In the genomic region with DNA sequence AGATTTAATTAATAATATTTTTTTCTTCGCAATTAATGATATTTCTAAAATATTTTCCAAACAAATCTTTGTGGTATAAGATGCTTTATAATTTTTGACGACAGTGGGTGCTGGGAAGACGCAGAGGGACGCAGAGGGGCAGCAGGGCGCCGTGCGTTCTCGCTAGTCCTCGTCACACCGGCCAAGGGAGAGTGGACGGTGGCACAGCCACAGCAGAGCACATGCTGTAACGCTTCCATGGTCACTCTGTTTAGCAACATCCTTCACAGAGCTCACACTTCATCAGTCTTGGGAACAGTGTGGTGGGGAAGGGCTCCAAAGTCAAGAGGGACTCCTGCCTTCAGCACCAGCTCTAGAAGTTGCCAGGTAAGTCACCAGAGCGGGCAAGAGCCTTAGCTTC, we compare ENCODE assay signal across 20 cellular contexts.
A peak's percentile ranks its signal among the peaks of the same experiment; 100 is the strongest.
DNase-seq lines count a peak whose midpoint lies in the region; ATAC-seq and TF ChIP-seq lines count a peak whose summit lies in the region.
"Had no signal": no experiment of that assay in that cellular context is flagged by ENCODE, and none has a peak within 500 bp of the region (broad histone marks: within the 10 kb centered on the region; RNA-seq: fewer than 3 reads in every experiment).

No MANE protein-coding gene starts in this region.

- peak overlapping the region in 1 of 2 experiments; percentile 69 for H3K14ac ChIP-seq in mesenchymal stem cell (ENCODE audit: low read length in 2 of 2)

- H3K4me3 ChIP-seq in cardiac muscle cell (no peak overlapping the region), mesenchymal stem cell (ENCODE audit: insufficient read depth in 1 of 2, low read depth in 1 of 2, low read length in 2 of 2) (no peak overlapping the region), aorta (ENCODE audit: low read length in 2 of 2) (no peak overlapping the region)
- no peak overlapping the region for H3K4me3 ChIP-seq in naive thymus-derived CD4-positive, alpha-beta T cell (ENCODE audit: low read length)
- H3K4me3 ChIP-seq: BLaER1 had no signal

- peak overlapping the region in 1 of 2 experiments; percentile 29 for H3K23ac ChIP-seq in mesenchymal stem cell (ENCODE audit: low read length in 2 of 2)

- no peak overlapping the region for H2AK5ac ChIP-seq in mesenchymal stem cell (ENCODE audit: low read length, severe bottlenecking)

- peak overlapping the region; percentile 37 for H4K91ac ChIP-seq in mesenchymal stem cell (ENCODE audit: low read length)

- WGBS in mesenchymal stem cell, result 91% methylated on average over 11 of the region's 13 CpGs
- 72 to 75% methylated on average over 13 of the region's 13 CpGs for WGBS in aorta, 2 donors

- no peak overlapping the region for H4K8ac ChIP-seq in mesenchymal stem cell (ENCODE audit: low read length)

- no peak for DNase-seq in cardiac muscle cell (ENCODE audit: low read depth in 1 of 2, low spot score in 1 of 2)
- no peak for DNase-seq in Right ventricle myocardium superior
- DNase-seq in mesenchymal stem cell, result no peak
- peak; percentile 10 for DNase-seq in stimulated activated CD8-positive, alpha-beta memory T cell treated with anti-CD3 and anti-CD28 coated beads, Interleukin-4, amount 100 ng/mL, for 48 hours
- peak; percentile 27 to 38 for DNase-seq in aorta
- no peak for DNase-seq in activated CD8-positive, alpha-beta T cell treated with anti-CD3 and anti-CD28 coated beads, Interleukin-2, amount 10 ng/mL, durations not matched to agents 7 days and 5 days
- no peak for DNase-seq in activated effector memory CD4-positive, alpha-beta T cell treated with Interleukin-2 at 50 U/mL for 16 hours
- DNase-seq in naive thymus-derived CD4-positive, alpha-beta T cell, result no peak
- DNase-seq: Caco-2; CD4-positive, CD25-positive, alpha-beta regulatory T cell; CD8-positive, alpha-beta T cell; DMS153; DND-41; GOT3; H7; HCEC 1CT had no signal

- intact Hi-C loops in Right ventricle myocardium superior (cut with DNase I), result no loop called here
- intact Hi-C loops in aorta (cut with DNase I), result no loop called here
- intact Hi-C loops in naive thymus-derived CD4-positive, alpha-beta T cell (cut with micrococcal nuclease), result no loop called here

- H3K27ac Mint-ChIP-seq in activated CD8-positive, alpha-beta T cell treated with anti-CD3 and anti-CD28 coated beads, Interleukin-2, amount 10 ng/mL, durations not matched to agents 7 days and 5 days, result no peak overlapping the region
- no peak overlapping the region for H3K27ac Mint-ChIP-seq in naive thymus-derived CD4-positive, alpha-beta T cell
- H3K27ac Mint-ChIP-seq: B cell; CD4-positive, CD25-positive, alpha-beta regulatory T cell; CD8-positive, alpha-beta T cell had no signal

- H3K36me3 ChIP-seq in cardiac muscle cell (peaks cover 76% of the 10 kb centered on the region), mesenchymal stem cell (ENCODE audit: control insufficient read depth in 1 of 2, insufficient read depth in 2 of 2, low read depth in 1 of 2, low read length in 2 of 2) (peaks cover 71 to 74% of the 10 kb centered on the region in 2 experiments), aorta (ENCODE audit: control insufficient read depth in 1 of 2, insufficient read depth in 2 of 2, low read length in 1 of 2) (peaks cover 0 to 31% of the 10 kb centered on the region in 2 donors)
- H3K36me3 ChIP-seq in naive thymus-derived CD4-positive, alpha-beta T cell (ENCODE audit: control insufficient read depth in 2 of 3, insufficient read depth in 3 of 3, low read length in 3 of 3), result no peaks in the 10 kb centered on the region

- no peaks in the 10 kb centered on the region for H3K27me3 ChIP-seq in cardiac muscle cell
- no peaks in the 10 kb centered on the region for H3K27me3 ChIP-seq in mesenchymal stem cell (ENCODE audit: control insufficient read depth in 1 of 2, insufficient read depth in 1 of 2, low read length in 2 of 2)
- H3K27me3 ChIP-seq in aorta (ENCODE audit: control insufficient read depth in 1 of 2, insufficient read depth in 2 of 2, low read length in 1 of 2), result no peaks in the 10 kb centered on the region
- no peaks in the 10 kb centered on the region for H3K27me3 ChIP-seq in naive thymus-derived CD4-positive, alpha-beta T cell (ENCODE audit: control insufficient read depth in 2 of 2, insufficient read depth in 2 of 2, low read length in 2 of 2)
- H3K27me3 ChIP-seq: BLaER1 had no signal

- H2BK12ac ChIP-seq in mesenchymal stem cell (ENCODE audit: low read length in 2 of 2), result no peak overlapping the region

- no peak overlapping the region for H2BK5ac ChIP-seq in mesenchymal stem cell (ENCODE audit: low read depth, low read length, poor library complexity, severe bottlenecking)

- ATAC-seq in Right ventricle myocardium superior (ENCODE audit: poor library complexity), result no peak
- ATAC-seq in aorta (ENCODE audit: low FRiP score), result no peak
- no peak for ATAC-seq in activated CD8-positive, alpha-beta T cell treated with anti-CD3 and anti-CD28 coated beads, Interleukin-2, amount 10 ng/mL, durations not matched to agents 7 days and 5 days
- no peak for ATAC-seq in naive thymus-derived CD4-positive, alpha-beta T cell
- ATAC-seq: CD8-positive, alpha-beta T cell had no signal

- no peaks in the 10 kb centered on the region for H3K4me1 ChIP-seq in cardiac muscle cell (ENCODE audit: low read depth)
- no peaks in the 10 kb centered on the region for H3K4me1 ChIP-seq in mesenchymal stem cell (ENCODE audit: control insufficient read depth, insufficient read depth, low read depth, low read length)
- H3K4me1 ChIP-seq in aorta (ENCODE audit: control insufficient read depth in 1 of 2, insufficient read depth in 2 of 2, low read length in 2 of 2), result no peaks in the 10 kb centered on the region
- no peaks in the 10 kb centered on the region for H3K4me1 ChIP-seq in naive thymus-derived CD4-positive, alpha-beta T cell (ENCODE audit: control insufficient read depth in 2 of 2, insufficient read depth in 2 of 2, low read length in 2 of 2)
- H3K4me1 ChIP-seq: BLaER1, Caco-2 had no signal

- CTCF ChIA-PET in activated CD8-positive, alpha-beta T cell treated with anti-CD3 and anti-CD28 coated beads, Interleukin-2, amount 10 ng/mL, durations not matched to agents 7 days and 5 days (lab: Charles Lee), result no interaction called here
- CTCF ChIA-PET in naive thymus-derived CD4-positive, alpha-beta T cell (lab: Charles Lee), result no interaction called here

- no peak overlapping the region for H3K4me2 ChIP-seq in mesenchymal stem cell (ENCODE audit: low read length, poor library complexity, severe bottlenecking)
- H3K4me2 ChIP-seq: BLaER1 had no signal

- no peaks in the 10 kb centered on the region for H3K9me3 Mint-ChIP-seq in activated CD8-positive, alpha-beta T cell treated with anti-CD3 and anti-CD28 coated beads, Interleukin-2, amount 10 ng/mL, durations not matched to agents 7 days and 5 days (ENCODE audit: insufficient read depth)
- peaks cover 0 to 10% (median 0%) of the 10 kb centered on the region in 11 donors for H3K9me3 Mint-ChIP-seq in naive thymus-derived CD4-positive, alpha-beta T cell

- H3K9me3 ChIP-seq in cardiac muscle cell (ENCODE audit: low read depth), result no peaks in the 10 kb centered on the region
- H3K9me3 ChIP-seq in mesenchymal stem cell (ENCODE audit: control insufficient read depth, low read length), result no peaks in the 10 kb centered on the region
- H3K9me3 ChIP-seq in aorta (ENCODE audit: control insufficient read depth, low read length), result no peaks in the 10 kb centered on the region
- peaks cover 0 to 7% (median 0%) of the 10 kb centered on the region in 3 experiments for H3K9me3 ChIP-seq in naive thymus-derived CD4-positive, alpha-beta T cell (ENCODE audit: control insufficient read depth in 2 of 3, low read length in 3 of 3)
- H3K9me3 ChIP-seq: BLaER1, Caco-2 had no signal

- no peak for TF ChIP-seq CTCF in cardiac muscle cell (IDR thresholded peaks at IDR 0.05; ENCODE audit: low read depth, low read length)

- H2BK120ac ChIP-seq in mesenchymal stem cell (ENCODE audit: low read depth, low read length), result no peak overlapping the region

- no peak overlapping the region for H3K9ac ChIP-seq in mesenchymal stem cell (ENCODE audit: low read length)
- H3K9ac ChIP-seq: BLaER1 had no signal

- no peak overlapping the region for H3K18ac ChIP-seq in mesenchymal stem cell (ENCODE audit: low read depth in 1 of 2, low read length in 2 of 2)

- peaks cover 6% of the 10 kb centered on the region for H3K36me3 Mint-ChIP-seq in activated CD8-positive, alpha-beta T cell treated with anti-CD3 and anti-CD28 coated beads, Interleukin-2, amount 10 ng/mL, durations not matched to agents 7 days and 5 days (ENCODE audit: low read depth)
- H3K36me3 Mint-ChIP-seq in naive thymus-derived CD4-positive, alpha-beta T cell, result peaks cover 0 to 23% (median 10%) of the 10 kb centered on the region in 5 donors

- H3K27me3 Mint-ChIP-seq in activated CD8-positive, alpha-beta T cell treated with anti-CD3 and anti-CD28 coated beads, Interleukin-2, amount 10 ng/mL, durations not matched to agents 7 days and 5 days (ENCODE audit: low read depth), result no peaks in the 10 kb centered on the region
- H3K27me3 Mint-ChIP-seq in naive thymus-derived CD4-positive, alpha-beta T cell, result peaks cover 0 to 3% (median 0%) of the 10 kb centered on the region in 5 donors
- H3K27me3 Mint-ChIP-seq: B cell; CD4-positive, CD25-positive, alpha-beta regulatory T cell had no signal

- H3K27ac ChIP-seq in cardiac muscle cell, result peak overlapping the region; percentile 17
- no peak overlapping the region for H3K27ac ChIP-seq in mesenchymal stem cell (ENCODE audit: low read length, poor library complexity, severe bottlenecking)
- no peak overlapping the region for H3K27ac ChIP-seq in aorta (ENCODE audit: low read depth in 1 of 2, low read length in 2 of 2)
- no peak overlapping the region for H3K27ac ChIP-seq in naive thymus-derived CD4-positive, alpha-beta T cell (ENCODE audit: low read depth, low read length)
- H3K27ac ChIP-seq: 22Rv1, BLaER1, C4-2B had no signal

- no peak overlapping the region for H2BK15ac ChIP-seq in mesenchymal stem cell (ENCODE audit: low read depth, poor library complexity, severe bottlenecking)

- peaks cover 4% of the 10 kb centered on the region for H3K4me1 Mint-ChIP-seq in activated CD8-positive, alpha-beta T cell treated with anti-CD3 and anti-CD28 coated beads, Interleukin-2, amount 10 ng/mL, durations not matched to agents 7 days and 5 days (ENCODE audit: low read depth)
- peaks cover 0 to 8% (median 0%) of the 10 kb centered on the region in 7 donors for H3K4me1 Mint-ChIP-seq in naive thymus-derived CD4-positive, alpha-beta T cell
- H3K4me1 Mint-ChIP-seq: B cell; CD4-positive, CD25-positive, alpha-beta regulatory T cell had no signal

- H2AFZ ChIP-seq in mesenchymal stem cell (ENCODE audit: low read depth, low read length), result no peak overlapping the region

- no peak overlapping the region for H3K4ac ChIP-seq in mesenchymal stem cell (ENCODE audit: low read depth in 1 of 2, low read length in 2 of 2)

- peaks cover 13% of the 10 kb centered on the region for H3K79me1 ChIP-seq in mesenchymal stem cell (replicated peaks; ENCODE audit: low read length, poor library complexity, severe bottlenecking)

- H3K4me3 Mint-ChIP-seq in activated CD8-positive, alpha-beta T cell treated with anti-CD3 and anti-CD28 coated beads, Interleukin-2, amount 10 ng/mL, durations not matched to agents 7 days and 5 days, result no peak overlapping the region
- H3K4me3 Mint-ChIP-seq in naive thymus-derived CD4-positive, alpha-beta T cell, result no peak overlapping the region
- H3K4me3 Mint-ChIP-seq: B cell; CD4-positive, CD25-positive, alpha-beta regulatory T cell; CD8-positive, alpha-beta T cell had no signal

- POLR2A ChIA-PET in activated CD8-positive, alpha-beta T cell treated with anti-CD3 and anti-CD28 coated beads, Interleukin-2, amount 10 ng/mL, durations not matched to agents 7 days and 5 days (lab: Charles Lee), result no interaction called here
- POLR2A ChIA-PET in naive thymus-derived CD4-positive, alpha-beta T cell (lab: Charles Lee), result no interaction called here

Comparison
In these comparisons a context has a peak if more than half of its experiments do, and no peak if none do; other contexts are left out.
1. DNase-seq: peak in stimulated activated CD8-positive, alpha-beta memory T cell treated with anti-CD3 and anti-CD28 coated beads, Interleukin-4, amount 100 ng/mL, for 48 hours (single experiment) and aorta (2 of 2); none in cardiac muscle cell (0 of 2), Right ventricle myocardium superior (single experiment), mesenchymal stem cell (single experiment), activated CD8-positive, alpha-beta T cell treated with anti-CD3 and anti-CD28 coated beads, Interleukin-2, amount 10 ng/mL, durations not matched to agents 7 days and 5 days (single experiment), activated effector memory CD4-positive, alpha-beta T cell treated with Interleukin-2 at 50 U/mL for 16 hours (single experiment) and naive thymus-derived CD4-positive, alpha-beta T cell (0 of 9).